8 cellular contexts compared by ENCODE assay signal in genomic region chr3:179347383-179348194, GRCh38. TPM values are rescaled to one million over a fixed set of nuclear protein-coding genes. Genes with fewer than 3 reads are reported as not detected.
DNase-seq lines count a peak whose midpoint lies in the region; ATAC-seq and TF ChIP-seq lines count a peak whose summit lies in the region.

Gene MFN1, plus strand, starts transcription at chr3:179347709. Its CDS starts 1,143 bp downstream, at chr3:179348852.

- H3K27ac Mint-ChIP-seq in CD8-positive, alpha-beta T cell, result peak within 1 kb of the TSS; percentile 99

- peaks cover 14% of the 10 kb centered on the region for H3K36me3 ChIP-seq in CD8-positive, alpha-beta T cell (ENCODE audit: insufficient read depth, low read length)
- peaks cover 28% of the 10 kb centered on the region for H3K36me3 ChIP-seq in lower lobe of right lung

- TF ChIP-seq CTCF in CD8-positive, alpha-beta T cell (IDR thresholded peaks at IDR 0.05), result no peak
- no peak for TF ChIP-seq CTCF in lower lobe of right lung (IDR thresholded peaks at IDR 0.05)

- peak within 1 kb of the TSS; percentile 68 for H3K27ac ChIP-seq in CD8-positive, alpha-beta T cell (ENCODE audit: low read depth, low read length)
- H3K27ac ChIP-seq in lower lobe of right lung, result peak within 1 kb of the TSS; percentile 82

- peak within 1 kb of the TSS; percentile 89 for H3K4me3 ChIP-seq in CD8-positive, alpha-beta T cell (ENCODE audit: low read depth, low read length)
- peak within 1 kb of the TSS; percentile 90 for H3K4me3 ChIP-seq in lower lobe of right lung

- ATAC-seq in CD8-positive, alpha-beta T cell, result peak; percentile 97
- ATAC-seq in GM19467 (IDR thresholded peaks at IDR 0.05; ENCODE audit: unreplicated experiment) (peak; percentile 95), lower lobe of right lung (peak; percentile 99 to 100)

- H3K4me3 Mint-ChIP-seq in CD8-positive, alpha-beta T cell, result peak within 1 kb of the TSS; percentile 100

- H3K4me1 ChIP-seq in CD8-positive, alpha-beta T cell (ENCODE audit: insufficient read depth, low read length), result peaks cover 6% of the 10 kb centered on the region
- peaks cover 17% of the 10 kb centered on the region for H3K4me1 ChIP-seq in lower lobe of right lung

- H3K27me3 Mint-ChIP-seq in CD8-positive, alpha-beta T cell (ENCODE audit: low read depth), result no peaks in the 10 kb centered on the region

- H3K4me1 Mint-ChIP-seq in CD8-positive, alpha-beta T cell (ENCODE audit: low read depth), result peaks cover 35% of the 10 kb centered on the region

- H3K36me3 Mint-ChIP-seq in CD8-positive, alpha-beta T cell, result peaks cover 31% of the 10 kb centered on the region

- intact Hi-C loops in CD8-positive, alpha-beta T cell (cut with DNase I, micrococcal nuclease), result loop anchor here (1.0 to 10.0 kb wide), 10 partner anchors 24 to 1637 kb away; partner anchors contain the start of genes ACTL6A (in 2 of the 2), MRPL47 (in 2 of the 2), NDUFB5 (in 2 of the 2) and DNAJC19 (in 1 of the 2)
- intact Hi-C loops in lower lobe of right lung (cut with DNase I), result no loop called here

- no peaks in the 10 kb centered on the region for H3K9me3 Mint-ChIP-seq in CD8-positive, alpha-beta T cell

- no peaks in the 10 kb centered on the region for H3K9me3 ChIP-seq in CD8-positive, alpha-beta T cell (ENCODE audit: low read length)
- no peaks in the 10 kb centered on the region for H3K9me3 ChIP-seq in lower lobe of right lung

- POLR2A ChIA-PET in CD8-positive, alpha-beta T cell (lab: Charles Lee), result interaction anchor here (1.0 to 3.0 kb wide), 4 partner anchors 24 to 276 kb away, joined by 4 to 16 read pairs (median 8); partner anchors contain the start of genes PIK3CA, ZMAT3 and ZNF639

- H3K27me3 ChIP-seq in CD8-positive, alpha-beta T cell (ENCODE audit: insufficient read depth, low read length), result no peaks in the 10 kb centered on the region
- no peaks in the 10 kb centered on the region for H3K27me3 ChIP-seq in lower lobe of right lung (ENCODE audit: low read depth)

- DNase-seq in CD8-positive, alpha-beta T cell, result peak; percentile 72 to 92 (median 85)
- peak; percentile 83 for DNase-seq in HS-27A (ENCODE audit: low read depth)
- peak; percentile 36 for DNase-seq in NK-92 (lab: John Stamatoyannopoulos, UW; ENCODE audit: unreplicated experiment)
- DNase-seq in activated CD8-positive, alpha-beta memory T cell treated with anti-CD3 and anti-CD28 coated beads for 1 hour (ENCODE audit: extremely low read depth in 1 of 2, low read depth in 1 of 2), result peak; percentile 63 to 78
- peak; percentile 83 for DNase-seq in effector CD4-positive, alpha-beta T cell
- DNase-seq in lower lobe of right lung, result peak; percentile 96
- peak; percentile 80 to 89 (median 81) for DNase-seq in stimulated activated CD4-positive, alpha-beta T cell treated with anti-CD3 and anti-CD28 coated beads, TNF-alpha, amount 100 ng/mL, for 24 hours (ENCODE audit: low read depth in 3 of 3)

- CTCF ChIA-PET in CD8-positive, alpha-beta T cell (lab: Charles Lee), result interaction anchor here (1.3 kb wide), 1 partner anchor 32 kb away, joined by 4 read pairs; no protein-coding TSS in a partner anchor

RNA-seq across cellular contexts. Expression of gene MFN1, which starts in this region (rescaled TPM):
- 10 to 100 TPM; 21.9 to 26.7 TPM for total RNA-seq in CD8-positive, alpha-beta T cell
- 45.9 TPM for total RNA-seq in lower lobe of right lung

Comparison
In these comparisons a context has a peak if more than half of its experiments do, and no peak if none do; other contexts are left out.
1. Peak in every context shown above with its lines: DNase-seq, ATAC-seq, H3K4me3 ChIP-seq and H3K27ac ChIP-seq.
2. DNase-seq: peak in every context shown above with its lines; median percentile 96 in lower lobe of right lung; 85 in CD8-positive, alpha-beta T cell; 83 in HS-27A; 83 in effector CD4-positive, alpha-beta T cell; 81 in stimulated activated CD4-positive, alpha-beta T cell treated with anti-CD3 and anti-CD28 coated beads, TNF-alpha, amount 100 ng/mL, for 24 hours; 70 in activated CD8-positive, alpha-beta memory T cell treated with anti-CD3 and anti-CD28 coated beads for 1 hour; 36 in NK-92.